In genomic region chr9:104882574-104882973, GRCh38 we compare ENCODE assay signal across 18 cellular contexts.
"Had no signal": no experiment of that assay in that cellular context is flagged by ENCODE, and none has a peak within 500 bp of the region (broad histone marks: within the 10 kb centered on the region; RNA-seq: fewer than 3 reads in every experiment).

No MANE protein-coding gene starts in this region.

- H3K4me3 Mint-ChIP-seq: activated CD4-positive, alpha-beta memory T cell treated with anti-CD3 and anti-CD28 coated beads, Interleukin-2, amount 10 ng/mL, durations not matched to agents 7 days and 5 days; activated CD8-positive, alpha-beta memory T cell treated with anti-CD3 and anti-CD28 coated beads, Interleukin-2, amount 10 ng/mL, durations not matched to agents 7 days and 5 days; activated naive CD8-positive, alpha-beta T cell treated with anti-CD3 and anti-CD28 coated beads, Interleukin-2, amount 10 ng/mL, durations not matched to agents 7 days and 5 days; effector memory CD8-positive, alpha-beta T cell; nephron progenitor cell; stimulated activated naive CD8-positive, alpha-beta T cell treated with anti-CD3 and anti-CD28 coated beads, Interleukin-15, Interleukin-2, amounts not matched to agents 100 ng/mL and 50 ng/mL, for 24 hours; type B pancreatic cell had no signal

- FAIRE-seq: kidney had no signal

- H3K4me3 ChIP-seq: esophagus squamous epithelium had no signal

- DNase-seq: activated CD4-positive, alpha-beta memory T cell treated with anti-CD3 and anti-CD28 coated beads, Interleukin-2, amount 10 ng/mL, durations not matched to agents 7 days and 5 days; activated CD4-positive, alpha-beta T cell treated with anti-CD3 and anti-CD28 coated beads for 48 hours; activated CD4-positive, CD25-positive, alpha-beta regulatory T cell; activated CD8-positive, alpha-beta memory T cell treated with anti-CD3 and anti-CD28 coated beads, Interleukin-2, amount 10 ng/mL, durations not matched to agents 7 days and 5 days; activated naive CD4-positive, alpha-beta T cell treated with Interleukin-2 at 50 U/mL for 16 hours; activated naive CD8-positive, alpha-beta T cell treated with anti-CD3 and anti-CD28 coated beads, Interleukin-2, amount 10 ng/mL, durations not matched to agents 7 days and 5 days; effector memory CD8-positive, alpha-beta T cell; esophagus squamous epithelium; hypothalamus; midbrain; nephron progenitor cell; occipital lobe; T1000 had no signal

- H3K36me3 Mint-ChIP-seq: activated CD8-positive, alpha-beta memory T cell treated with anti-CD3 and anti-CD28 coated beads, Interleukin-2, amount 10 ng/mL, durations not matched to agents 7 days and 5 days; activated naive CD8-positive, alpha-beta T cell treated with anti-CD3 and anti-CD28 coated beads, Interleukin-2, amount 10 ng/mL, durations not matched to agents 7 days and 5 days had no signal

- H3K27me3 ChIP-seq: esophagus squamous epithelium had no signal

- H3K4me1 Mint-ChIP-seq: activated CD4-positive, alpha-beta memory T cell treated with anti-CD3 and anti-CD28 coated beads, Interleukin-2, amount 10 ng/mL, durations not matched to agents 7 days and 5 days; activated CD8-positive, alpha-beta memory T cell treated with anti-CD3 and anti-CD28 coated beads, Interleukin-2, amount 10 ng/mL, durations not matched to agents 7 days and 5 days; activated naive CD8-positive, alpha-beta T cell treated with anti-CD3 and anti-CD28 coated beads, Interleukin-2, amount 10 ng/mL, durations not matched to agents 7 days and 5 days had no signal

- H3K27me3 Mint-ChIP-seq: activated CD4-positive, alpha-beta memory T cell treated with anti-CD3 and anti-CD28 coated beads, Interleukin-2, amount 10 ng/mL, durations not matched to agents 7 days and 5 days; activated CD8-positive, alpha-beta memory T cell treated with anti-CD3 and anti-CD28 coated beads, Interleukin-2, amount 10 ng/mL, durations not matched to agents 7 days and 5 days; effector memory CD8-positive, alpha-beta T cell; stimulated activated naive CD8-positive, alpha-beta T cell treated with anti-CD3 and anti-CD28 coated beads, Interleukin-15, Interleukin-2, amounts not matched to agents 100 ng/mL and 50 ng/mL, for 24 hours; type B pancreatic cell had no signal

- H3K9me3 ChIP-seq: esophagus squamous epithelium had no signal

- H3K9me3 Mint-ChIP-seq: activated CD4-positive, alpha-beta memory T cell treated with anti-CD3 and anti-CD28 coated beads, Interleukin-2, amount 10 ng/mL, durations not matched to agents 7 days and 5 days; activated naive CD8-positive, alpha-beta T cell treated with anti-CD3 and anti-CD28 coated beads, Interleukin-2, amount 10 ng/mL, durations not matched to agents 7 days and 5 days; activated T-helper 2 cell treated with anti-CD3 and anti-CD28 coated beads, Interferon-gamma antibody, Interleukin-2, Interleukin-4, amounts not matched to agents 10 μg/mL and 5 μg/mL and 100 μg/mL, durations not matched to agents 14 hours and 24 hours and 36 hours; effector memory CD8-positive, alpha-beta T cell; nephron progenitor cell; stimulated activated naive CD8-positive, alpha-beta T cell treated with anti-CD3 and anti-CD28 coated beads, Interleukin-15, Interleukin-2, amounts not matched to agents 100 ng/mL and 50 ng/mL, for 24 hours; type B pancreatic cell had no signal

- H3K27ac ChIP-seq: esophagus squamous epithelium had no signal

- H3K27ac Mint-ChIP-seq: activated CD4-positive, alpha-beta memory T cell treated with anti-CD3 and anti-CD28 coated beads, Interleukin-2, amount 10 ng/mL, durations not matched to agents 7 days and 5 days; activated CD8-positive, alpha-beta memory T cell treated with anti-CD3 and anti-CD28 coated beads, Interleukin-2, amount 10 ng/mL, durations not matched to agents 7 days and 5 days; activated naive CD8-positive, alpha-beta T cell treated with anti-CD3 and anti-CD28 coated beads, Interleukin-2, amount 10 ng/mL, durations not matched to agents 7 days and 5 days; activated T-helper 2 cell treated with anti-CD3 and anti-CD28 coated beads, Interferon-gamma antibody, Interleukin-2, Interleukin-4, amounts not matched to agents 10 μg/mL and 5 μg/mL and 100 μg/mL, durations not matched to agents 14 hours and 24 hours and 36 hours; nephron progenitor cell; stimulated activated naive CD8-positive, alpha-beta T cell treated with anti-CD3 and anti-CD28 coated beads, Interleukin-15, Interleukin-2, amounts not matched to agents 100 ng/mL and 50 ng/mL, for 24 hours; type B pancreatic cell had no signal

- ATAC-seq: activated CD8-positive, alpha-beta memory T cell treated with anti-CD3 and anti-CD28 coated beads, Interleukin-2, amount 10 ng/mL, durations not matched to agents 7 days and 5 days; effector memory CD8-positive, alpha-beta T cell; left lobe of liver had no signal
